In the genomic region with DNA sequence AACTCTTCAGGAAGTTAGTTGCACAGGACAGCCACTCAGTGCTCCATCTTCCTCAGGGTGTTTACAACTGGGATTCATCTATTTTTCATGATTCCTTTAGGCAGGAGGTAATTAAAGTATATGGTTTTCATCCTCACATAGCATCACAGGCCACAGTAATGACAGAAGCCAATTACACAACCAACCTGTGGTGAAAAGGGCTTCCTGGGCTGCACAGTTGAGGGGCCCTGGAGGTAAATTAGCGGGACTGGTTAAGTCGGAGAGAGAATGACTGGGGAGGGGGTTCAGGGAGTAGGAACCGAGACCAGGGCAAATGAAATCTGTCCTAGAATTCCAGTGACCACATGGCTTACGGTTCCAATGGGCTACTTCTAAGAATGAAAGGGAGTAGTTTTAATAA, we compare ENCODE assay signal across 17 cellular contexts. TPM values are rescaled to one million over a fixed set of nuclear protein-coding genes. Genes with fewer than 3 reads are reported as not detected.
DNase-seq lines count a peak whose midpoint lies in the region; ATAC-seq lines count a peak whose summit lies in the region.
"Had no signal": no experiment of that assay in that cellular context is flagged by ENCODE, and none has a peak within 500 bp of the region (broad histone marks: within the 10 kb centered on the region; RNA-seq: fewer than 3 reads in every experiment).

No MANE protein-coding gene starts in this region.

- no peaks in the 10 kb centered on the region for H3K27me3 ChIP-seq in Karpas-422 (ENCODE audit: low read length)

- H3K27ac ChIP-seq in Karpas-422 (ENCODE audit: low read length), result no peak overlapping the region

- H3K4me1 Mint-ChIP-seq in central memory CD8-positive, alpha-beta T cell, result peaks cover 7% of the 10 kb centered on the region
- peaks cover 12% of the 10 kb centered on the region for H3K4me1 Mint-ChIP-seq in activated T-helper 1 cell treated with anti-CD3 and anti-CD28 coated beads, Interleukin-12 subunit alpha, Interleukin-12 subunit beta, Interleukin-2, Interleukin-4 antibody, amounts not matched to agents 30 ng/mL and 10 ng/mL and 1 ng/mL, durations not matched to agents 14 hours and 24 hours and 36 hours (ENCODE audit: low read depth)

- intact Hi-C loops in activated T-helper 1 cell treated with anti-CD3 and anti-CD28 coated beads, Interleukin-12 subunit alpha, Interleukin-12 subunit beta, Interleukin-2, Interleukin-4 antibody, amounts not matched to agents 30 ng/mL and 10 ng/mL and 1 ng/mL, durations not matched to agents 14 hours and 24 hours and 36 hours (cut with micrococcal nuclease), result no loop called here

- no peak overlapping the region for H3K9ac ChIP-seq in Karpas-422 (ENCODE audit: low read length)

- no peak overlapping the region for H2AFZ ChIP-seq in Karpas-422 (ENCODE audit: low read length)

- H4K20me1 ChIP-seq in Karpas-422 (ENCODE audit: insufficient read depth, low read depth, low read length), result no peaks in the 10 kb centered on the region

- no peak overlapping the region for H3K4me2 ChIP-seq in Karpas-422 (ENCODE audit: low read depth, low read length, poor library complexity, severe bottlenecking)

- H3K36me3 ChIP-seq in Karpas-422 (ENCODE audit: insufficient read depth, low read length), result no peaks in the 10 kb centered on the region

- in situ Hi-C loops in G401 (cut with HindIII; ENCODE audit: low sequenced_read_pairs), result no loop called here

- no peak overlapping the region for H3K4me3 Mint-ChIP-seq in central memory CD8-positive, alpha-beta T cell
- no peak overlapping the region for H3K4me3 Mint-ChIP-seq in activated T-helper 1 cell treated with anti-CD3 and anti-CD28 coated beads, Interleukin-12 subunit alpha, Interleukin-12 subunit beta, Interleukin-2, Interleukin-4 antibody, amounts not matched to agents 30 ng/mL and 10 ng/mL and 1 ng/mL, durations not matched to agents 14 hours and 24 hours and 36 hours
- H3K4me3 Mint-ChIP-seq: CD4-positive, alpha-beta memory T cell had no signal

- no peaks in the 10 kb centered on the region for H3K79me2 ChIP-seq in Karpas-422 (ENCODE audit: low read length)

- DNase-seq in SKM-1 treated with dmso at 0.1 percent for 144 hours (lab: John Stamatoyannopoulos, UW; ENCODE audit: unreplicated experiment), result peak; percentile 15
- DNase-seq in SKM-1 (lab: John Stamatoyannopoulos, UW; ENCODE audit: unreplicated experiment), result no peak
- DNase-seq in G401 (ENCODE audit: low spot score), result peak; percentile 37
- peak; percentile 22 for DNase-seq in Karpas-422
- no peak for DNase-seq in central memory CD8-positive, alpha-beta T cell (ENCODE audit: low spot score in 2 of 2)
- no peak for DNase-seq in activated T-helper 1 cell treated with anti-CD3 and anti-CD28 coated beads, Interleukin-12 subunit alpha, Interleukin-12 subunit beta, Interleukin-2, Interleukin-4 antibody, amounts not matched to agents 30 ng/mL and 10 ng/mL and 1 ng/mL, durations not matched to agents 14 hours and 24 hours and 36 hours (ENCODE audit: low spot score)
- DNase-seq: C1 segment of cervical spinal cord; CD4-positive, alpha-beta memory T cell; COR-L47; DMS153; DND-41; GDM1; H7; HCEC 1CT had no signal

- no peaks in the 10 kb centered on the region for H3K9me3 ChIP-seq in Karpas-422 (ENCODE audit: low read length)

- no peaks in the 10 kb centered on the region for H3K27me3 Mint-ChIP-seq in central memory CD8-positive, alpha-beta T cell
- peaks cover 3% of the 10 kb centered on the region for H3K27me3 Mint-ChIP-seq in activated T-helper 1 cell treated with anti-CD3 and anti-CD28 coated beads, Interleukin-12 subunit alpha, Interleukin-12 subunit beta, Interleukin-2, Interleukin-4 antibody, amounts not matched to agents 30 ng/mL and 10 ng/mL and 1 ng/mL, durations not matched to agents 14 hours and 24 hours and 36 hours (ENCODE audit: insufficient read depth)
- H3K27me3 Mint-ChIP-seq: CD4-positive, alpha-beta memory T cell had no signal

- peaks cover 1% of the 10 kb centered on the region for H3K36me3 Mint-ChIP-seq in central memory CD8-positive, alpha-beta T cell (ENCODE audit: insufficient read depth)
- H3K36me3 Mint-ChIP-seq in activated T-helper 1 cell treated with anti-CD3 and anti-CD28 coated beads, Interleukin-12 subunit alpha, Interleukin-12 subunit beta, Interleukin-2, Interleukin-4 antibody, amounts not matched to agents 30 ng/mL and 10 ng/mL and 1 ng/mL, durations not matched to agents 14 hours and 24 hours and 36 hours (ENCODE audit: low read depth), result peaks cover 1% of the 10 kb centered on the region
- H3K36me3 Mint-ChIP-seq: CD4-positive, alpha-beta memory T cell had no signal

- peak overlapping the region; percentile 25 for H3K27ac Mint-ChIP-seq in central memory CD8-positive, alpha-beta T cell (ENCODE audit: low read depth)
- no peak overlapping the region for H3K27ac Mint-ChIP-seq in activated T-helper 1 cell treated with anti-CD3 and anti-CD28 coated beads, Interleukin-12 subunit alpha, Interleukin-12 subunit beta, Interleukin-2, Interleukin-4 antibody, amounts not matched to agents 30 ng/mL and 10 ng/mL and 1 ng/mL, durations not matched to agents 14 hours and 24 hours and 36 hours

- ATAC-seq in central memory CD8-positive, alpha-beta T cell (replicated peaks; ENCODE audit: extremely low read depth, poor library complexity, severe bottlenecking), result no peak
- no peak for ATAC-seq in GM21737 (IDR thresholded peaks at IDR 0.05; ENCODE audit: unreplicated experiment)
- no peak for ATAC-seq in HG03280 (IDR thresholded peaks at IDR 0.05; ENCODE audit: unreplicated experiment)
- ATAC-seq: GM12878 had no signal

- no peaks in the 10 kb centered on the region for H3K9me3 Mint-ChIP-seq in central memory CD8-positive, alpha-beta T cell
- H3K9me3 Mint-ChIP-seq in activated T-helper 1 cell treated with anti-CD3 and anti-CD28 coated beads, Interleukin-12 subunit alpha, Interleukin-12 subunit beta, Interleukin-2, Interleukin-4 antibody, amounts not matched to agents 30 ng/mL and 10 ng/mL and 1 ng/mL, durations not matched to agents 14 hours and 24 hours and 36 hours, result no peaks in the 10 kb centered on the region
- H3K9me3 Mint-ChIP-seq: CD4-positive, alpha-beta memory T cell had no signal

- no peak overlapping the region for H3K4me3 ChIP-seq in Karpas-422 (ENCODE audit: low read length)
- H3K4me3 ChIP-seq: GM12878 had no signal

- H3K9me2 ChIP-seq in Karpas-422 (replicated peaks; ENCODE audit: insufficient read depth, low read length), result no peaks in the 10 kb centered on the region

- no peaks in the 10 kb centered on the region for H3K4me1 ChIP-seq in Karpas-422 (ENCODE audit: low read length)

RNA-seq across cellular contexts. Expression of gene BAK1, which starts 37.0 kb away (rescaled TPM):
- 200 and 209 TPM in 2 replicates for total RNA-seq in G401 (2014; rRNA removed; shearing (Covaris generic))
- total RNA-seq in Karpas-422 (2014; rRNA removed; shearing (Covaris generic); ENCODE audit: low replicate concordance), result 9.9 and 18.7 TPM in 2 replicates
- total RNA-seq in activated T-helper 1 cell treated with anti-CD3 and anti-CD28 coated beads, Interleukin-12 subunit alpha, Interleukin-12 subunit beta, Interleukin-2, Interleukin-4 antibody, amounts not matched to agents 30 ng/mL and 10 ng/mL and 1 ng/mL, durations not matched to agents 14 hours and 24 hours and 36 hours, result 67.0 and 67.9 TPM in 2 replicates

Comparison
In these comparisons a context has a peak if more than half of its experiments do, and no peak if none do; other contexts are left out.
1. DNase-seq: peak in SKM-1 treated with dmso at 0.1 percent for 144 hours (single experiment), G401 (single experiment) and Karpas-422 (single experiment); none in SKM-1 (single experiment), central memory CD8-positive, alpha-beta T cell (0 of 2) and activated T-helper 1 cell treated with anti-CD3 and anti-CD28 coated beads, Interleukin-12 subunit alpha, Interleukin-12 subunit beta, Interleukin-2, Interleukin-4 antibody, amounts not matched to agents 30 ng/mL and 10 ng/mL and 1 ng/mL, durations not matched to agents 14 hours and 24 hours and 36 hours (single experiment).